28 cellular contexts compared by ENCODE assay signal in the genomic region with DNA sequence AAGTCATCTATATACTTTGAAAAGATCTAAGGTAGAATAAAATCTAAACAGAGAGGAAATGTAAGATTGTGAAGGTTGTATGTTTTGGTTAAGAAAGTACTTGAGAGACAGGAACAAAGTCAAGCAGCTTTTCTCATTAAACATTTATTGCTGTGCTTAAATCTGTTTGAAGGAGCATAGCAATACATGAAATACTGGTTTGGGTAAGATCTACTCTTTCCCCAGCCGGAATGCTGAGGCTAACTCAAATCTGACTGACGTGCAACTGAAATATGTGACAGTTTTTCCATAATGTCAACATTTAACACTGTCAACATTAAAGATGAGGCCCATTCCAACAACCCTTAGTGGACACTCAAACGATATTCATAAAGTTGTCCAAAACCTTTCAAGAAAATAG.
"Had no signal": no experiment of that assay in that cellular context is flagged by ENCODE, and none has a peak within 500 bp of the region (broad histone marks: within the 10 kb centered on the region; RNA-seq: fewer than 3 reads in every experiment).

No MANE protein-coding gene starts in this region.

- H3K27ac Mint-ChIP-seq: dendritic cell treated with granulocyte-macrophage colony-stimulating factor and Interleukin-4, amounts not matched to agents 40 ng/mL and 50 ng/mL, for 4 days; endodermal cell; natural killer cell treated with Interleukin-12 subunit alpha and Interleukin-12 subunit beta and Interleukin-15 and Interleukin-18, amount 100 ng/mL, for 72 hours; neural progenitor cell; stimulated activated memory B cell treated with anti-CD40 and anti-IgM and Interleukin-4, amounts not matched to agents 10 μg/mL and 1 μg/mL and 100 μg/mL, for 72 hours had no signal

- H3K36me3 ChIP-seq: colonic mucosa, gastrocnemius medialis, neural progenitor cell, prostate gland, right atrium auricular region, upper lobe of right lung, uterus had no signal

- ATAC-seq: esophagus mucosa; gastrocnemius medialis; heart left ventricle; left cardiac atrium; left ventricle myocardium superior; natural killer cell treated with Interleukin-12 subunit alpha and Interleukin-12 subunit beta and Interleukin-15 and Interleukin-18, amount 100 ng/mL, for 72 hours; stimulated activated memory B cell treated with anti-CD40 and anti-IgM and Interleukin-4, amounts not matched to agents 10 μg/mL and 1 μg/mL and 100 μg/mL, for 72 hours; stimulated activated naive CD8-positive, alpha-beta T cell treated with anti-CD3 and anti-CD28 coated beads, Interleukin-15, Interleukin-2, amounts not matched to agents 100 U/mL and 50 U/mL, for 24 hours; upper lobe of right lung had no signal

- H3K4me3 Mint-ChIP-seq: dendritic cell treated with granulocyte-macrophage colony-stimulating factor and Interleukin-4, amounts not matched to agents 40 ng/mL and 50 ng/mL, for 4 days; endodermal cell; naive B cell; natural killer cell treated with Interleukin-12 subunit alpha and Interleukin-12 subunit beta and Interleukin-15 and Interleukin-18, amount 100 ng/mL, for 72 hours; neural progenitor cell; stimulated activated memory B cell treated with anti-CD40 and anti-IgM and Interleukin-4, amounts not matched to agents 10 μg/mL and 1 μg/mL and 100 μg/mL, for 72 hours had no signal

- H3K4me1 Mint-ChIP-seq: endodermal cell; neural progenitor cell; stimulated activated memory B cell treated with anti-CD40 and anti-IgM and Interleukin-4, amounts not matched to agents 10 μg/mL and 1 μg/mL and 100 μg/mL, for 72 hours had no signal

- H3K9me3 ChIP-seq: colonic mucosa, gastrocnemius medialis, heart left ventricle, lower lobe of right lung, prostate gland, right atrium auricular region, sigmoid colon, spleen, testis, tibial artery, upper lobe of right lung, uterus had no signal

- H3K36me3 Mint-ChIP-seq: neural progenitor cell had no signal

- H2AFZ ChIP-seq: hepatocyte, neural progenitor cell had no signal

- H3K4me3 ChIP-seq: colonic mucosa, gastrocnemius medialis, heart left ventricle, hepatocyte, lower lobe of right lung, neural progenitor cell, prostate gland, right atrium auricular region, sigmoid colon, spleen, testis, tibial artery, upper lobe of right lung, uterus had no signal

- H3K4me2 ChIP-seq: hepatocyte, neural progenitor cell had no signal

- H3K4me1 ChIP-seq: colonic mucosa, gastrocnemius medialis, lower lobe of right lung, neural progenitor cell, prostate gland, right atrium auricular region, spleen, testis, tibial artery, upper lobe of right lung had no signal

- H3K9me3 Mint-ChIP-seq: dendritic cell treated with granulocyte-macrophage colony-stimulating factor and Interleukin-4, amounts not matched to agents 40 ng/mL and 50 ng/mL, for 4 days; endodermal cell; natural killer cell treated with Interleukin-12 subunit alpha and Interleukin-12 subunit beta and Interleukin-15 and Interleukin-18, amount 100 ng/mL, for 72 hours; neural progenitor cell; stimulated activated memory B cell treated with anti-CD40 and anti-IgM and Interleukin-4, amounts not matched to agents 10 μg/mL and 1 μg/mL and 100 μg/mL, for 72 hours had no signal

- H3K27ac ChIP-seq: colonic mucosa, epithelial cell of prostate, gastrocnemius medialis, heart left ventricle, hepatocyte, lower lobe of right lung, neural progenitor cell, prostate gland, right atrium auricular region, sigmoid colon, spleen, testis, tibial artery, upper lobe of right lung, uterus had no signal

- H3K27me3 ChIP-seq: colonic mucosa, gastrocnemius medialis, heart left ventricle, hepatocyte, neural progenitor cell, right atrium auricular region, sigmoid colon, spleen, testis, tibial artery, upper lobe of right lung, uterus had no signal

- H3K9ac ChIP-seq: neural progenitor cell had no signal

- H3K27me3 Mint-ChIP-seq: dendritic cell treated with granulocyte-macrophage colony-stimulating factor and Interleukin-4, amounts not matched to agents 40 ng/mL and 50 ng/mL, for 4 days; naive B cell; natural killer cell treated with Interleukin-12 subunit alpha and Interleukin-12 subunit beta and Interleukin-15 and Interleukin-18, amount 100 ng/mL, for 72 hours; stimulated activated memory B cell treated with anti-CD40 and anti-IgM and Interleukin-4, amounts not matched to agents 10 μg/mL and 1 μg/mL and 100 μg/mL, for 72 hours had no signal

- DNase-seq: colonic mucosa; effector CD8-positive, alpha-beta T cell; endodermal cell; foreskin fibroblast; gastrocnemius medialis; heart left ventricle; left cardiac atrium; left ventricle myocardium superior; lower lobe of right lung; naive B cell; sigmoid colon; spleen; stimulated activated CD4-positive, alpha-beta T cell treated with anti-CD3 and anti-CD28 coated beads, Interleukin-4, amount 100 ng/mL, for 4 hours; stimulated activated naive CD8-positive, alpha-beta T cell treated with anti-CD3 and anti-CD28 coated beads, Interleukin-15, Interleukin-2, amounts not matched to agents 100 U/mL and 50 U/mL, for 24 hours; substantia nigra; testis; tibial artery; upper lobe of right lung; uterus had no signal
